ENCODE assay signal across 1 cellular context in the genomic region with DNA sequence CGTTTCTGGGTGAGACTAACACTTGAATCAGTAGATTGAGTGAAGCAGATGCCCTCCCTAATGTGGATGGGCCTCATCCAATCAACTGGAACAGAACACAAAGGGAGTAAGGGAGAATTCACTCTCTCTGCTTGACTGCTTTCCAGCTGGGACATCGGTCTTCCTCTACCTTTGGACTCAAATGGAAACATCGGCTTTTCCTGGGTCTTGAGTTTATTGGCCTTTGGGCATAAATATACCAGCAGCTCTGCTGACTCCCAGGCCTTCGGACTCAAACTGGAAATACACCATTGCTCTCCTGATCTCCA.
TF ChIP-seq lines count a peak whose summit lies in the region.

No MANE protein-coding gene starts in this region.

TF ChIP-seq in HepG2, 621 proteins besides CTCF, POLR2A, EP300 and RAD21 (continued from another document):
- TF ChIP-seq, protein P1, sequence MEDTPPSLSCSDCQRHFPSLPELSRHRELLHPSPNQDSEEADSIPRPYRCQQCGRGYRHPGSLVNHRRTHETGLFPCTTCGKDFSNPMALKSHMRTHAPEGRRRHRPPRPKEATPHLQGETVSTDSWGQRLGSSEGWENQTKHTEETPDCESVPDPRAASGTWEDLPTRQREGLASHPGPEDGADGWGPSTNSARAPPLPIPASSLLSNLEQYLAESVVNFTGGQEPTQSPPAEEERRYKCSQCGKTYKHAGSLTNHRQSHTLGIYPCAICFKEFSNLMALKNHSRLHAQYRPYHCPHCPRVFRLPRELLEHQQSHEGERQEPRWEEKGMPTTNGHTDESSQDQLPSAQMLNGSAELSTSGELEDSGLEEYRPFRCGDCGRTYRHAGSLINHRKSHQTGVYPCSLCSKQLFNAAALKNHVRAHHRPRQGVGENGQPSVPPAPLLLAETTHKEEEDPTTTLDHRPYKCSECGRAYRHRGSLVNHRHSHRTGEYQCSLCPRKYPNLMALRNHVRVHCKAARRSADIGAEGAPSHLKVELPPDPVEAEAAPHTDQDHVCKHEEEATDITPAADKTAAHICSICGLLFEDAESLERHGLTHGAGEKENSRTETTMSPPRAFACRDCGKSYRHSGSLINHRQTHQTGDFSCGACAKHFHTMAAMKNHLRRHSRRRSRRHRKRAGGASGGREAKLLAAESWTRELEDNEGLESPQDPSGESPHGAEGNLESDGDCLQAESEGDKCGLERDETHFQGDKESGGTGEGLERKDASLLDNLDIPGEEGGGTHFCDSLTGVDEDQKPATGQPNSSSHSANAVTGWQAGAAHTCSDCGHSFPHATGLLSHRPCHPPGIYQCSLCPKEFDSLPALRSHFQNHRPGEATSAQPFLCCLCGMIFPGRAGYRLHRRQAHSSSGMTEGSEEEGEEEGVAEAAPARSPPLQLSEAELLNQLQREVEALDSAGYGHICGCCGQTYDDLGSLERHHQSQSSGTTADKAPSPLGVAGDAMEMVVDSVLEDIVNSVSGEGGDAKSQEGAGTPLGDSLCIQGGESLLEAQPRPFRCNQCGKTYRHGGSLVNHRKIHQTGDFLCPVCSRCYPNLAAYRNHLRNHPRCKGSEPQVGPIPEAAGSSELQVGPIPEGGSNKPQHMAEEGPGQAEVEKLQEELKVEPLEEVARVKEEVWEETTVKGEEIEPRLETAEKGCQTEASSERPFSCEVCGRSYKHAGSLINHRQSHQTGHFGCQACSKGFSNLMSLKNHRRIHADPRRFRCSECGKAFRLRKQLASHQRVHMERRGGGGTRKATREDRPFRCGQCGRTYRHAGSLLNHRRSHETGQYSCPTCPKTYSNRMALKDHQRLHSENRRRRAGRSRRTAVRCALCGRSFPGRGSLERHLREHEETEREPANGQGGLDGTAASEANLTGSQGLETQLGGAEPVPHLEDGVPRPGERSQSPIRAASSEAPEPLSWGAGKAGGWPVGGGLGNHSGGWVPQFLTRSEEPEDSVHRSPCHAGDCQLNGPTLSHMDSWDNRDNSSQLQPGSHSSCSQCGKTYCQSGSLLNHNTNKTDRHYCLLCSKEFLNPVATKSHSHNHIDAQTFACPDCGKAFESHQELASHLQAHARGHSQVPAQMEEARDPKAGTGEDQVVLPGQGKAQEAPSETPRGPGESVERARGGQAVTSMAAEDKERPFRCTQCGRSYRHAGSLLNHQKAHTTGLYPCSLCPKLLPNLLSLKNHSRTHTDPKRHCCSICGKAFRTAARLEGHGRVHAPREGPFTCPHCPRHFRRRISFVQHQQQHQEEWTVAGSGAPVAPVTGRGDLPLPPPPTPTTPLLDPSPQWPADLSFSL (CRISPR knock-in tag; IDR thresholded peaks at IDR 0.05) = no peak
- no peak for TF ChIP-seq ZBTB38 (CRISPR knock-in tag; IDR thresholded peaks at IDR 0.05)
- no peak for TF ChIP-seq SMARCE1 (IDR thresholded peaks at IDR 0.05; ENCODE audit: borderline replicate concordance)
- TF ChIP-seq, protein P2, sequence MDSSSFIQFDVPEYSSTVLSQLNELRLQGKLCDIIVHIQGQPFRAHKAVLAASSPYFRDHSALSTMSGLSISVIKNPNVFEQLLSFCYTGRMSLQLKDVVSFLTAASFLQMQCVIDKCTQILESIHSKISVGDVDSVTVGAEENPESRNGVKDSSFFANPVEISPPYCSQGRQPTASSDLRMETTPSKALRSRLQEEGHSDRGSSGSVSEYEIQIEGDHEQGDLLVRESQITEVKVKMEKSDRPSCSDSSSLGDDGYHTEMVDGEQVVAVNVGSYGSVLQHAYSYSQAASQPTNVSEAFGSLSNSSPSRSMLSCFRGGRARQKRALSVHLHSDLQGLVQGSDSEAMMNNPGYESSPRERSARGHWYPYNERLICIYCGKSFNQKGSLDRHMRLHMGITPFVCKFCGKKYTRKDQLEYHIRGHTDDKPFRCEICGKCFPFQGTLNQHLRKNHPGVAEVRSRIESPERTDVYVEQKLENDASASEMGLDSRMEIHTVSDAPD (CRISPR knock-in tag; IDR thresholded peaks at IDR 0.05) = no peak
- no peak for TF ChIP-seq PRDM10 (CRISPR knock-in tag; IDR thresholded peaks at IDR 0.05; ENCODE audit: low read depth)
- TF ChIP-seq ZNF749 (CRISPR knock-in tag; IDR thresholded peaks at IDR 0.05; ENCODE audit: borderline replicate concordance) = no peak
- no peak for TF ChIP-seq TFE3 (CRISPR knock-in tag; IDR thresholded peaks at IDR 0.05)
- no peak for TF ChIP-seq ARID2 (CRISPR knock-in tag; IDR thresholded peaks at IDR 0.05; ENCODE audit: borderline replicate concordance)
- TF ChIP-seq, protein P3, sequence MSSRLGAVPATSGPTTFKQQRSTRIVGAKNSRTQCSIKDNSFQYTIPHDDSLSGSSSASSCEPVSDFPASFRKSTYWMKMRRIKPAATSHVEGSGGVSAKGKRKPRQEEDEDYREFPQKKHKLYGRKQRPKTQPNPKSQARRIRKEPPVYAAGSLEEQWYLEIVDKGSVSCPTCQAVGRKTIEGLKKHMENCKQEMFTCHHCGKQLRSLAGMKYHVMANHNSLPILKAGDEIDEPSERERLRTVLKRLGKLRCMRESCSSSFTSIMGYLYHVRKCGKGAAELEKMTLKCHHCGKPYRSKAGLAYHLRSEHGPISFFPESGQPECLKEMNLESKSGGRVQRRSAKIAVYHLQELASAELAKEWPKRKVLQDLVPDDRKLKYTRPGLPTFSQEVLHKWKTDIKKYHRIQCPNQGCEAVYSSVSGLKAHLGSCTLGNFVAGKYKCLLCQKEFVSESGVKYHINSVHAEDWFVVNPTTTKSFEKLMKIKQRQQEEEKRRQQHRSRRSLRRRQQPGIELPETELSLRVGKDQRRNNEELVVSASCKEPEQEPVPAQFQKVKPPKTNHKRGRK (CRISPR knock-in tag; IDR thresholded peaks at IDR 0.05) = no peak
- TF ChIP-seq, protein P4, sequence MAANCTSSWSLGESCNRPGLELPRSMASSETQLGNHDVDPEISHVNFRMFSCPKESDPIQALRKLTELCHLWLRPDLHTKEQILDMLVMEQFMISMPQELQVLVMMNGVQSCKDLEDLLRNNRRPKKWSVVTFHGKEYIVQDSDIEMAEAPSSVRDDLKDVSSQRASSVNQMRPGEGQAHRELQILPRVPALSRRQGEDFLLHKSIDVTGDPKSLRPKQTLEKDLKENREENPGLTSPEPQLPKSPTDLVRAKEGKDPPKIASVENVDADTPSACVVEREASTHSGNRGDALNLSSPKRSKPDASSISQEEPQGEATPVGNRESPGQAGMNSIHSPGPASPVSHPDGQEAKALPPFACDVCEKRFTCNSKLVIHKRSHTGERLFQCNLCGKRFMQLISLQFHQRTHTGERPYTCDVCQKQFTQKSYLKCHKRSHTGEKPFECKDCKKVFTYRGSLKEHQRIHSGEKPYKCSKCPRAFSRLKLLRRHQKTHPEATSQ (CRISPR knock-in tag; IDR thresholded peaks at IDR 0.05; ENCODE audit: borderline replicate concordance) = no peak
